Comparison of ENCODE assay signal across 1 cellular context in the genomic region with DNA sequence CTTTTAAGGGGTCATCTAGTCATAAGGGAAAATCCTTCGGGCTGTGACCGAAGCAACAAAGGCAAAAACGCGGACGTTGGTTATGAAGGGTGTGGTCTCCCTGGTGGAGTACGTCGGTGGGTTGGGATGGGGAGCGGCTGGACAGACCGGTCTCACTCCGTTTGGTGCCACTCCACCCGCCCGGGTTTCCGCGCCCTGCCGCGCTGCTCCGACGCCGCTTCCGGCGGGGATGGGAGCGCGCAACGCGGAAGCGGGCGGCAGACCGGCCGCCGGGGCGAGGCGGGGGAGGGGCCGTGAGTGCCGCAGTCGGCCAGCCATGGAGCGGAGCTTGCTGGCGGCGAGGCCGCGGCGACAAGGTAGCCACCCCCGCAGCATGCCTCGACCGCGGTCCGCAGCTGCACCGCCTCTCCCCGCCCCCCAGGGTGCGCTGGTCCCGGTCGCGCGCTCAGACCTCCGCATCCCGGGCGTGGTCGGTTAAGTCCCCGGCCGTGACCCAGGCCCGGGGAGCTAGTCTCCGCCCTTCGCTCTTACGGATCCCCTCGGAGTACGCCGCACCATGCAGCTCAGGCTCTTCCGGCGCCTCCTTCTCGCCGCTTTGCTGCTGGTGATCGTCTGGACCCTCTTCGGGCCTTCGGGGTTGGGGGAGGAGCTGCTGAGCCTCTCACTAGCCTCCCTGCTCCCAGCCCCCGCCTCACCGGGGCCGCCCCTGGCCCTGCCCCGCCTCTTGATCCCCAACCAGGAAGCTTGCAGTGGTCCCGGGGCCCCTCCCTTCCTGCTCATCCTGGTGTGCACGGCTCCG.
TF ChIP-seq lines count a peak whose summit lies in the region.

A gene with protein sequence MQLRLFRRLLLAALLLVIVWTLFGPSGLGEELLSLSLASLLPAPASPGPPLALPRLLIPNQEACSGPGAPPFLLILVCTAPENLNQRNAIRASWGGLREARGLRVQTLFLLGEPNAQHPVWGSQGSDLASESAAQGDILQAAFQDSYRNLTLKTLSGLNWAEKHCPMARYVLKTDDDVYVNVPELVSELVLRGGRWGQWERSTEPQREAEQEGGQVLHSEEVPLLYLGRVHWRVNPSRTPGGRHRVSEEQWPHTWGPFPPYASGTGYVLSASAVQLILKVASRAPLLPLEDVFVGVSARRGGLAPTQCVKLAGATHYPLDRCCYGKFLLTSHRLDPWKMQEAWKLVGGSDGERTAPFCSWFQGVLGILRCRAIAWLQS (plus strand): TSS at position 260 of the 799 bp plus-strand sequence. CDS start 297 bp downstream, at position 557.

TF ChIP-seq in K562, 482 proteins besides CTCF, POLR2A, EP300 and RAD21 (continued from another document and continues in another):
- TF ChIP-seq, protein P1, sequence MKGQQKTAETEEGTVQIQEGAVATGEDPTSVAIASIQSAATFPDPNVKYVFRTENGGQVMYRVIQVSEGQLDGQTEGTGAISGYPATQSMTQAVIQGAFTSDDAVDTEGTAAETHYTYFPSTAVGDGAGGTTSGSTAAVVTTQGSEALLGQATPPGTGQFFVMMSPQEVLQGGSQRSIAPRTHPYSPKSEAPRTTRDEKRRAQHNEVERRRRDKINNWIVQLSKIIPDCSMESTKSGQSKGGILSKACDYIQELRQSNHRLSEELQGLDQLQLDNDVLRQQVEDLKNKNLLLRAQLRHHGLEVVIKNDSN (CRISPR knock-in tag; IDR thresholded peaks at IDR 0.05) = no peak
- TF ChIP-seq ZNF217 (CRISPR knock-in tag; IDR thresholded peaks at IDR 0.05) (no peak), MBD2 (IDR thresholded peaks at IDR 0.05; ENCODE audit: borderline replicate concordance, low read depth) (no peak), ZBTB17 (CRISPR knock-in tag; IDR thresholded peaks at IDR 0.05) (peak; percentile 88), HNRNPLL (IDR thresholded peaks at IDR 0.05; ENCODE audit: low read depth, low read length, poor library complexity, severe bottlenecking) (peak; percentile 14), U2AF1 (optimal IDR thresholded peaks at IDR 0.05; ENCODE audit: low read depth, low read length) (peak; percentile 33), PHF21A (IDR thresholded peaks at IDR 0.05; ENCODE audit: borderline replicate concordance, low read depth) (no peak), NFATC3 (IDR thresholded peaks at IDR 0.05) (no peak), ILK (tag; IDR thresholded peaks at IDR 0.05; ENCODE audit: borderline replicate concordance, low read depth) (no peak), GATA2 (CRISPR knock-in tag; IDR thresholded peaks at IDR 0.05) (no peak), HNRNPK (IDR thresholded peaks at IDR 0.05; ENCODE audit: low read depth, low read length, poor library complexity, severe bottlenecking) (peak; percentile 72), TCF7L2 (IDR thresholded peaks at IDR 0.05; ENCODE audit: low read depth, low read length) (no peak), ELF4 (CRISPR knock-in tag; IDR thresholded peaks at IDR 0.05) (peak; percentile 51), LEF1 (IDR thresholded peaks at IDR 0.05) (0 out of 2 replicates have a peak, but pooled peaks have one; percentile 12), ETV1 (tag; conservative IDR thresholded peaks at IDR 0.05; ENCODE audit: low read depth) (no peak; the same call in 1 of the 2 replicates), NELFE (IDR thresholded peaks at IDR 0.05; ENCODE audit: insufficient read depth, insufficient read length) (no peak), ZNF431 (CRISPR knock-in tag; IDR thresholded peaks at IDR 0.05) (peak; percentile 81), RB1 (IDR thresholded peaks at IDR 0.05; ENCODE audit: low read depth) (peak; percentile 96), ZKSCAN8 (CRISPR knock-in tag; IDR thresholded peaks at IDR 0.05) (no peak), CAMTA2 (CRISPR knock-in tag; conservative IDR thresholded peaks at IDR 0.05) (peak; percentile 99), MAFF (IDR thresholded peaks at IDR 0.05; ENCODE audit: low read length) (no peak), KDM4B (IDR thresholded peaks at IDR 0.05; ENCODE audit: borderline replicate concordance in 2 of 2, low read depth in 1 of 2) (no peak; a peak in 1 of 4 replicates), FOXK1 (CRISPR knock-in tag; IDR thresholded peaks at IDR 0.05; ENCODE audit: borderline replicate concordance) (peak; percentile 73; the same call in 1 of the 2 replicates), ZNF778 (CRISPR knock-in tag; IDR thresholded peaks at IDR 0.05) (no peak), IFI16 (CRISPR knock-in tag; IDR thresholded peaks at IDR 0.05) (no peak), LARP7 (IDR thresholded peaks at IDR 0.05) (no peak), ZNF174 (CRISPR knock-in tag; IDR thresholded peaks at IDR 0.05) (no peak), HEY1 (CRISPR knock-in tag; IDR thresholded peaks at IDR 0.05; ENCODE audit: borderline replicate concordance) (no peak), TSC22D4 (tag; IDR thresholded peaks at IDR 0.05) (no peak)
- TF ChIP-seq, protein P2, sequence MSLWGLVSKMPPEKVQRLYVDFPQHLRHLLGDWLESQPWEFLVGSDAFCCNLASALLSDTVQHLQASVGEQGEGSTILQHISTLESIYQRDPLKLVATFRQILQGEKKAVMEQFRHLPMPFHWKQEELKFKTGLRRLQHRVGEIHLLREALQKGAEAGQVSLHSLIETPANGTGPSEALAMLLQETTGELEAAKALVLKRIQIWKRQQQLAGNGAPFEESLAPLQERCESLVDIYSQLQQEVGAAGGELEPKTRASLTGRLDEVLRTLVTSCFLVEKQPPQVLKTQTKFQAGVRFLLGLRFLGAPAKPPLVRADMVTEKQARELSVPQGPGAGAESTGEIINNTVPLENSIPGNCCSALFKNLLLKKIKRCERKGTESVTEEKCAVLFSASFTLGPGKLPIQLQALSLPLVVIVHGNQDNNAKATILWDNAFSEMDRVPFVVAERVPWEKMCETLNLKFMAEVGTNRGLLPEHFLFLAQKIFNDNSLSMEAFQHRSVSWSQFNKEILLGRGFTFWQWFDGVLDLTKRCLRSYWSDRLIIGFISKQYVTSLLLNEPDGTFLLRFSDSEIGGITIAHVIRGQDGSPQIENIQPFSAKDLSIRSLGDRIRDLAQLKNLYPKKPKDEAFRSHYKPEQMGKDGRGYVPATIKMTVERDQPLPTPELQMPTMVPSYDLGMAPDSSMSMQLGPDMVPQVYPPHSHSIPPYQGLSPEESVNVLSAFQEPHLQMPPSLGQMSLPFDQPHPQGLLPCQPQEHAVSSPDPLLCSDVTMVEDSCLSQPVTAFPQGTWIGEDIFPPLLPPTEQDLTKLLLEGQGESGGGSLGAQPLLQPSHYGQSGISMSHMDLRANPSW (CRISPR knock-in tag; IDR thresholded peaks at IDR 0.05) = no peak; the same call in 1 of the 2 replicates
- TF ChIP-seq, protein P3, sequence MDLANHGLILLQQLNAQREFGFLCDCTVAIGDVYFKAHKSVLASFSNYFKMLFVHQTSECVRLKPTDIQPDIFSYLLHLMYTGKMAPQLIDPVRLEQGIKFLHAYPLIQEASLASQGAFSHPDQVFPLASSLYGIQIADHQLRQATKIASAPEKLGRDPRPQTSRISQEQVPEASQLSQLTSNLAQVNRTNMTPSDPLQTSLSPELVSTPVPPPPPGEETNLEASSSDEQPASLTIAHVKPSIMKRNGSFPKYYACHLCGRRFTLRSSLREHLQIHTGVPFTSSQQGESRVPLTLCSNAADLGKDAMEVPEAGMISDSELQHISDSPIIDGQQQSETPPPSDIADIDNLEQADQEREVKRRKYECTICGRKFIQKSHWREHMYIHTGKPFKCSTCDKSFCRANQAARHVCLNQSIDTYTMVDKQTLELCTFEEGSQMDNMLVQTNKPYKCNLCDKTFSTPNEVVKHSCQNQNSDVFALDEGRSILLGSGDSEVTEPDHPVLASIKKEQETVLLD (IDR thresholded peaks at IDR 0.05) = no peak
- TF ChIP-seq, protein P4, sequence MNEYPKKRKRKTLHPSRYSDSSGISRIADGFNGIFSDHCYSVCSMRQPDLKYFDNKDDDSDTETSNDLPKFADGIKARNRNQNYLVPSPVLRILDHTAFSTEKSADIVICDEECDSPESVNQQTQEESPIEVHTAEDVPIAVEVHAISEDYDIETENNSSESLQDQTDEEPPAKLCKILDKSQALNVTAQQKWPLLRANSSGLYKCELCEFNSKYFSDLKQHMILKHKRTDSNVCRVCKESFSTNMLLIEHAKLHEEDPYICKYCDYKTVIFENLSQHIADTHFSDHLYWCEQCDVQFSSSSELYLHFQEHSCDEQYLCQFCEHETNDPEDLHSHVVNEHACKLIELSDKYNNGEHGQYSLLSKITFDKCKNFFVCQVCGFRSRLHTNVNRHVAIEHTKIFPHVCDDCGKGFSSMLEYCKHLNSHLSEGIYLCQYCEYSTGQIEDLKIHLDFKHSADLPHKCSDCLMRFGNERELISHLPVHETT (CRISPR knock-in tag; conservative IDR thresholded peaks at IDR 0.05 in 1 of 2, IDR thresholded peaks at IDR 0.05 in 1 of 2) = peak in 1 of 2 experiments; percentile 99; a peak in 2 of 4 replicates
- TF ChIP-seq, protein P5, sequence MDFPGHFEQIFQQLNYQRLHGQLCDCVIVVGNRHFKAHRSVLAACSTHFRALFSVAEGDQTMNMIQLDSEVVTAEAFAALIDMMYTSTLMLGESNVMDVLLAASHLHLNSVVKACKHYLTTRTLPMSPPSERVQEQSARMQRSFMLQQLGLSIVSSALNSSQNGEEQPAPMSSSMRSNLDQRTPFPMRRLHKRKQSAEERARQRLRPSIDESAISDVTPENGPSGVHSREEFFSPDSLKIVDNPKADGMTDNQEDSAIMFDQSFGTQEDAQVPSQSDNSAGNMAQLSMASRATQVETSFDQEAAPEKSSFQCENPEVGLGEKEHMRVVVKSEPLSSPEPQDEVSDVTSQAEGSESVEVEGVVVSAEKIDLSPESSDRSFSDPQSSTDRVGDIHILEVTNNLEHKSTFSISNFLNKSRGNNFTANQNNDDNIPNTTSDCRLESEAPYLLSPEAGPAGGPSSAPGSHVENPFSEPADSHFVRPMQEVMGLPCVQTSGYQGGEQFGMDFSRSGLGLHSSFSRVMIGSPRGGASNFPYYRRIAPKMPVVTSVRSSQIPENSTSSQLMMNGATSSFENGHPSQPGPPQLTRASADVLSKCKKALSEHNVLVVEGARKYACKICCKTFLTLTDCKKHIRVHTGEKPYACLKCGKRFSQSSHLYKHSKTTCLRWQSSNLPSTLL (IDR thresholded peaks at IDR 0.05) = peak; percentile 53; the same call in 1 of the 2 replicates
- TF ChIP-seq, protein P6, sequence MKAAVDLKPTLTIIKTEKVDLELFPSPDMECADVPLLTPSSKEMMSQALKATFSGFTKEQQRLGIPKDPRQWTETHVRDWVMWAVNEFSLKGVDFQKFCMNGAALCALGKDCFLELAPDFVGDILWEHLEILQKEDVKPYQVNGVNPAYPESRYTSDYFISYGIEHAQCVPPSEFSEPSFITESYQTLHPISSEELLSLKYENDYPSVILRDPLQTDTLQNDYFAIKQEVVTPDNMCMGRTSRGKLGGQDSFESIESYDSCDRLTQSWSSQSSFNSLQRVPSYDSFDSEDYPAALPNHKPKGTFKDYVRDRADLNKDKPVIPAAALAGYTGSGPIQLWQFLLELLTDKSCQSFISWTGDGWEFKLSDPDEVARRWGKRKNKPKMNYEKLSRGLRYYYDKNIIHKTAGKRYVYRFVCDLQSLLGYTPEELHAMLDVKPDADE (conservative IDR thresholded peaks at IDR 0.05; ENCODE audit: control insufficient read depth, low read depth, low read length) = peak; percentile 97
- TF ChIP-seq, protein P7, sequence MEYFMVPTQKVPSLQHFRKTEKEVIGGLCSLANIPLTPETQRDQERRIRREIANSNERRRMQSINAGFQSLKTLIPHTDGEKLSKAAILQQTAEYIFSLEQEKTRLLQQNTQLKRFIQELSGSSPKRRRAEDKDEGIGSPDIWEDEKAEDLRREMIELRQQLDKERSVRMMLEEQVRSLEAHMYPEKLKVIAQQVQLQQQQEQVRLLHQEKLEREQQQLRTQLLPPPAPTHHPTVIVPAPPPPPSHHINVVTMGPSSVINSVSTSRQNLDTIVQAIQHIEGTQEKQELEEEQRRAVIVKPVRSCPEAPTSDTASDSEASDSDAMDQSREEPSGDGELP (CRISPR knock-in tag; IDR thresholded peaks at IDR 0.05; ENCODE audit: borderline replicate concordance) = peak; percentile 92
- TF ChIP-seq, protein P8, sequence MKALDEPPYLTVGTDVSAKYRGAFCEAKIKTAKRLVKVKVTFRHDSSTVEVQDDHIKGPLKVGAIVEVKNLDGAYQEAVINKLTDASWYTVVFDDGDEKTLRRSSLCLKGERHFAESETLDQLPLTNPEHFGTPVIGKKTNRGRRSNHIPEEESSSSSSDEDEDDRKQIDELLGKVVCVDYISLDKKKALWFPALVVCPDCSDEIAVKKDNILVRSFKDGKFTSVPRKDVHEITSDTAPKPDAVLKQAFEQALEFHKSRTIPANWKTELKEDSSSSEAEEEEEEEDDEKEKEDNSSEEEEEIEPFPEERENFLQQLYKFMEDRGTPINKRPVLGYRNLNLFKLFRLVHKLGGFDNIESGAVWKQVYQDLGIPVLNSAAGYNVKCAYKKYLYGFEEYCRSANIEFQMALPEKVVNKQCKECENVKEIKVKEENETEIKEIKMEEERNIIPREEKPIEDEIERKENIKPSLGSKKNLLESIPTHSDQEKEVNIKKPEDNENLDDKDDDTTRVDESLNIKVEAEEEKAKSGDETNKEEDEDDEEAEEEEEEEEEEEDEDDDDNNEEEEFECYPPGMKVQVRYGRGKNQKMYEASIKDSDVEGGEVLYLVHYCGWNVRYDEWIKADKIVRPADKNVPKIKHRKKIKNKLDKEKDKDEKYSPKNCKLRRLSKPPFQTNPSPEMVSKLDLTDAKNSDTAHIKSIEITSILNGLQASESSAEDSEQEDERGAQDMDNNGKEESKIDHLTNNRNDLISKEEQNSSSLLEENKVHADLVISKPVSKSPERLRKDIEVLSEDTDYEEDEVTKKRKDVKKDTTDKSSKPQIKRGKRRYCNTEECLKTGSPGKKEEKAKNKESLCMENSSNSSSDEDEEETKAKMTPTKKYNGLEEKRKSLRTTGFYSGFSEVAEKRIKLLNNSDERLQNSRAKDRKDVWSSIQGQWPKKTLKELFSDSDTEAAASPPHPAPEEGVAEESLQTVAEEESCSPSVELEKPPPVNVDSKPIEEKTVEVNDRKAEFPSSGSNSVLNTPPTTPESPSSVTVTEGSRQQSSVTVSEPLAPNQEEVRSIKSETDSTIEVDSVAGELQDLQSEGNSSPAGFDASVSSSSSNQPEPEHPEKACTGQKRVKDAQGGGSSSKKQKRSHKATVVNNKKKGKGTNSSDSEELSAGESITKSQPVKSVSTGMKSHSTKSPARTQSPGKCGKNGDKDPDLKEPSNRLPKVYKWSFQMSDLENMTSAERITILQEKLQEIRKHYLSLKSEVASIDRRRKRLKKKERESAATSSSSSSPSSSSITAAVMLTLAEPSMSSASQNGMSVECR (CRISPR knock-in tag; IDR thresholded peaks at IDR 0.05) = peak; percentile 94
- TF ChIP-seq, protein P9, sequence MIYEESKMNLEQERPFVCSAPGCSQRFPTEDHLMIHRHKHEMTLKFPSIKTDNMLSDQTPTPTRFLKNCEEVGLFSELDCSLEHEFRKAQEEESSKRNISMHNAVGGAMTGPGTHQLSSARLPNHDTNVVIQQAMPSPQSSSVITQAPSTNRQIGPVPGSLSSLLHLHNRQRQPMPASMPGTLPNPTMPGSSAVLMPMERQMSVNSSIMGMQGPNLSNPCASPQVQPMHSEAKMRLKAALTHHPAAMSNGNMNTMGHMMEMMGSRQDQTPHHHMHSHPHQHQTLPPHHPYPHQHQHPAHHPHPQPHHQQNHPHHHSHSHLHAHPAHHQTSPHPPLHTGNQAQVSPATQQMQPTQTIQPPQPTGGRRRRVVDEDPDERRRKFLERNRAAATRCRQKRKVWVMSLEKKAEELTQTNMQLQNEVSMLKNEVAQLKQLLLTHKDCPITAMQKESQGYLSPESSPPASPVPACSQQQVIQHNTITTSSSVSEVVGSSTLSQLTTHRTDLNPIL (CRISPR knock-in tag; IDR thresholded peaks at IDR 0.05) = 0 out of 2 replicates have a peak, but pooled peaks have one; percentile 45
